ENCODE assay signal across 1 cellular context in the genomic region with DNA sequence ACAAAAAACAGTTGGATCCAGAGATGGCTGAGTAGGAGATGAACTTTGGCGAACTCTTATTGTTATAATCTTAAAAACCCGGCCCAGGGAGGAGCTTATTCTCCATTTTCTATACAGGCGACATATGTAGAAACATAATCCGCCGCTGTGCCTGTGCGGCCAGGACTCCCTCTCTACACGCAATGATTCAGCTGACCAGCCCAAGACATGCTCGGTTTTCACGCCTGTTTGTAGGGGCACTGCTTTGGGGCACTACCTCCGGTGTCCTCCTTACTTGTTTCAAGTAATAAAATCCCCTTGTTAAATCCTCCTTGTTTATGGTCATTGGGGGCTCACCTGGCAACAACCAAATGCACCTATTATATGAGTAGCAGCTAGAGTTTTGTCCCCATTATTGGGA.
TF ChIP-seq lines count a peak whose summit lies in the region.

No MANE protein-coding gene starts in this region.

TF ChIP-seq in GM23338, 12 proteins besides CTCF, POLR2A, EP300 and RAD21:
- TF ChIP-seq POLR2AphosphoS5 (IDR thresholded peaks at IDR 0.05; ENCODE audit: low read depth) (no peak), NANOG (IDR thresholded peaks at IDR 0.05; ENCODE audit: borderline replicate concordance) (no peak), ZNF114 (CRISPR knock-in tag; IDR thresholded peaks at IDR 0.05) (no peak), ZNF331 (CRISPR knock-in tag; IDR thresholded peaks at IDR 0.05; ENCODE audit: low read depth) (no peak), JUNB (IDR thresholded peaks at IDR 0.05; ENCODE audit: unreplicated experiment) (no peak), CREB1 (CRISPR knock-in tag; IDR thresholded peaks at IDR 0.05; ENCODE audit: low read depth) (no peak), STAT1 (IDR thresholded peaks at IDR 0.05; ENCODE audit: unreplicated experiment) (no peak)
- TF ChIP-seq, protein P1, sequence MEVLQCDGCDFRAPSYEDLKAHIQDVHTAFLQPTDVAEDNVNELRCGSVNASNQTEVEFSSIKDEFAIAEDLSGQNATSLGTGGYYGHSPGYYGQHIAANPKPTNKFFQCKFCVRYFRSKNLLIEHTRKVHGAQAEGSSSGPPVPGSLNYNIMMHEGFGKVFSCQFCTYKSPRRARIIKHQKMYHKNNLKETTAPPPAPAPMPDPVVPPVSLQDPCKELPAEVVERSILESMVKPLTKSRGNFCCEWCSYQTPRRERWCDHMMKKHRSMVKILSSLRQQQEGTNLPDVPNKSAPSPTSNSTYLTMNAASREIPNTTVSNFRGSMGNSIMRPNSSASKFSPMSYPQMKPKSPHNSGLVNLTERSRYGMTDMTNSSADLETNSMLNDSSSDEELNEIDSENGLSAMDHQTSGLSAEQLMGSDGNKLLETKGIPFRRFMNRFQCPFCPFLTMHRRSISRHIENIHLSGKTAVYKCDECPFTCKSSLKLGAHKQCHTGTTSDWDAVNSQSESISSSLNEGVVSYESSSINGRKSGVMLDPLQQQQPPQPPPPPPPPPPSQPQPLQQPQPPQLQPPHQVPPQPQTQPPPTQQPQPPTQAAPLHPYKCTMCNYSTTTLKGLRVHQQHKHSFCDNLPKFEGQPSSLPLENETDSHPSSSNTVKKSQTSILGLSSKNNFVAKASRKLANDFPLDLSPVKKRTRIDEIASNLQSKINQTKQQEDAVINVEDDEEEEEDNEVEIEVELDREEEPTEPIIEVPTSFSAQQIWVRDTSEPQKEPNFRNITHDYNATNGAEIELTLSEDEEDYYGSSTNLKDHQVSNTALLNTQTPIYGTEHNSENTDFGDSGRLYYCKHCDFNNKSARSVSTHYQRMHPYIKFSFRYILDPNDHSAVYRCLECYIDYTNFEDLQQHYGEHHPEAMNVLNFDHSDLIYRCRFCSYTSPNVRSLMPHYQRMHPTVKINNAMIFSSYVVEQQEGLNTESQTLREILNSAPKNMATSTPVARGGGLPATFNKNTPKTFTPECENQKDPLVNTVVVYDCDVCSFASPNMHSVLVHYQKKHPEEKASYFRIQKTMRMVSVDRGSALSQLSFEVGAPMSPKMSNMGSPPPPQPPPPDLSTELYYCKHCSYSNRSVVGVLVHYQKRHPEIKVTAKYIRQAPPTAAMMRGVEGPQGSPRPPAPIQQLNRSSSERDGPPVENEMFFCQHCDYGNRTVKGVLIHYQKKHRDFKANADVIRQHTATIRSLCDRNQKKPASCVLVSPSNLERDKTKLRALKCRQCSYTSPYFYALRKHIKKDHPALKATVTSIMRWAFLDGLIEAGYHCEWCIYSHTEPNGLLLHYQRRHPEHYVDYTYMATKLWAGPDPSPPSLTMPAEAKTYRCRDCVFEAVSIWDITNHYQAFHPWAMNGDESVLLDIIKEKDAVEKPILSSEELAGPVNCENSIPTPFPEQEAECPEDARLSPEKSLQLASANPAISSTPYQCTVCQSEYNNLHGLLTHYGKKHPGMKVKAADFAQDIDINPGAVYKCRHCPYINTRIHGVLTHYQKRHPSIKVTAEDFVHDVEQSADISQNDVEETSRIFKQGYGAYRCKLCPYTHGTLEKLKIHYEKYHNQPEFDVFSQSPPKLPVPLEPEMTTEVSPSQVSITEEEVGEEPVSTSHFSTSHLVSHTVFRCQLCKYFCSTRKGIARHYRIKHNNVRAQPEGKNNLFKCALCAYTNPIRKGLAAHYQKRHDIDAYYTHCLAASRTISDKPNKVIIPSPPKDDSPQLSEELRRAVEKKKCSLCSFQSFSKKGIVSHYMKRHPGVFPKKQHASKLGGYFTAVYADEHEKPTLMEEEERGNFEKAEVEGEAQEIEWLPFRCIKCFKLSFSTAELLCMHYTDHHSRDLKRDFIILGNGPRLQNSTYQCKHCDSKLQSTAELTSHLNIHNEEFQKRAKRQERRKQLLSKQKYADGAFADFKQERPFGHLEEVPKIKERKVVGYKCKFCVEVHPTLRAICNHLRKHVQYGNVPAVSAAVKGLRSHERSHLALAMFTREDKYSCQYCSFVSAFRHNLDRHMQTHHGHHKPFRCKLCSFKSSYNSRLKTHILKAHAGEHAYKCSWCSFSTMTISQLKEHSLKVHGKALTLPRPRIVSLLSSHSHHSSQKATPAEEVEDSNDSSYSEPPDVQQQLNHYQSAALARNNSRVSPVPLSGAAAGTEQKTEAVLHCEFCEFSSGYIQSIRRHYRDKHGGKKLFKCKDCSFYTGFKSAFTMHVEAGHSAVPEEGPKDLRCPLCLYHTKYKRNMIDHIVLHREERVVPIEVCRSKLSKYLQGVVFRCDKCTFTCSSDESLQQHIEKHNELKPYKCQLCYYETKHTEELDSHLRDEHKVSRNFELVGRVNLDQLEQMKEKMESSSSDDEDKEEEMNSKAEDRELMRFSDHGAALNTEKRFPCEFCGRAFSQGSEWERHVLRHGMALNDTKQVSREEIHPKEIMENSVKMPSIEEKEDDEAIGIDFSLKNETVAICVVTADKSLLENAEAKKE (CRISPR knock-in tag; IDR thresholded peaks at IDR 0.05) = no peak
- TF ChIP-seq, protein P2, sequence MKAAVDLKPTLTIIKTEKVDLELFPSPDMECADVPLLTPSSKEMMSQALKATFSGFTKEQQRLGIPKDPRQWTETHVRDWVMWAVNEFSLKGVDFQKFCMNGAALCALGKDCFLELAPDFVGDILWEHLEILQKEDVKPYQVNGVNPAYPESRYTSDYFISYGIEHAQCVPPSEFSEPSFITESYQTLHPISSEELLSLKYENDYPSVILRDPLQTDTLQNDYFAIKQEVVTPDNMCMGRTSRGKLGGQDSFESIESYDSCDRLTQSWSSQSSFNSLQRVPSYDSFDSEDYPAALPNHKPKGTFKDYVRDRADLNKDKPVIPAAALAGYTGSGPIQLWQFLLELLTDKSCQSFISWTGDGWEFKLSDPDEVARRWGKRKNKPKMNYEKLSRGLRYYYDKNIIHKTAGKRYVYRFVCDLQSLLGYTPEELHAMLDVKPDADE (IDR thresholded peaks at IDR 0.05) = no peak
